2 cellular contexts compared by ENCODE assay signal in genomic region chr15:77544162-77544561, GRCh38.
TF ChIP-seq lines count a peak whose summit lies in the region.

No MANE protein-coding gene starts in this region.

TF ChIP-seq in GM23338, 12 proteins besides CTCF, POLR2A, EP300 and RAD21:
- TF ChIP-seq REST (IDR thresholded peaks at IDR 0.05; ENCODE audit: unreplicated experiment): no peak
- TF ChIP-seq EZH2phosphoT487 (IDR thresholded peaks at IDR 0.05; ENCODE audit: unreplicated experiment): no peak
- TF ChIP-seq ZNF114 (CRISPR knock-in tag; IDR thresholded peaks at IDR 0.05): no peak
- TF ChIP-seq NANOG (IDR thresholded peaks at IDR 0.05; ENCODE audit: borderline replicate concordance): no peak
- no peak for TF ChIP-seq POLR2AphosphoS5 (IDR thresholded peaks at IDR 0.05; ENCODE audit: low read depth)
- no peak for TF ChIP-seq CREB1 (CRISPR knock-in tag; IDR thresholded peaks at IDR 0.05; ENCODE audit: low read depth)
- no peak for TF ChIP-seq JUNB (IDR thresholded peaks at IDR 0.05; ENCODE audit: unreplicated experiment)
- TF ChIP-seq, protein P1, sequence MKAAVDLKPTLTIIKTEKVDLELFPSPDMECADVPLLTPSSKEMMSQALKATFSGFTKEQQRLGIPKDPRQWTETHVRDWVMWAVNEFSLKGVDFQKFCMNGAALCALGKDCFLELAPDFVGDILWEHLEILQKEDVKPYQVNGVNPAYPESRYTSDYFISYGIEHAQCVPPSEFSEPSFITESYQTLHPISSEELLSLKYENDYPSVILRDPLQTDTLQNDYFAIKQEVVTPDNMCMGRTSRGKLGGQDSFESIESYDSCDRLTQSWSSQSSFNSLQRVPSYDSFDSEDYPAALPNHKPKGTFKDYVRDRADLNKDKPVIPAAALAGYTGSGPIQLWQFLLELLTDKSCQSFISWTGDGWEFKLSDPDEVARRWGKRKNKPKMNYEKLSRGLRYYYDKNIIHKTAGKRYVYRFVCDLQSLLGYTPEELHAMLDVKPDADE (IDR thresholded peaks at IDR 0.05): no peak
- TF ChIP-seq ZNF462 (CRISPR knock-in tag; IDR thresholded peaks at IDR 0.05): no peak
- TF ChIP-seq ZNF331 (CRISPR knock-in tag; IDR thresholded peaks at IDR 0.05; ENCODE audit: low read depth): no peak
- TF ChIP-seq STAT1 (IDR thresholded peaks at IDR 0.05; ENCODE audit: unreplicated experiment): no peak
- no peak for TF ChIP-seq EZH2 (IDR thresholded peaks at IDR 0.05; ENCODE audit: low read depth, unreplicated experiment)
TF ChIP-seq in GM23338: peak in this region for 0.

TF ChIP-seq in K562, 482 proteins besides CTCF, POLR2A, EP300 and RAD21:
- no peak for TF ChIP-seq PML (IDR thresholded peaks at IDR 0.05; ENCODE audit: low read length)
- TF ChIP-seq NKRF (IDR thresholded peaks at IDR 0.05; ENCODE audit: borderline replicate concordance): no peak
- TF ChIP-seq TSHZ1 (CRISPR knock-in tag; IDR thresholded peaks at IDR 0.05): no peak
- TF ChIP-seq ZNF121 (CRISPR knock-in tag; conservative IDR thresholded peaks at IDR 0.05): no peak
- TF ChIP-seq NR2F6 (CRISPR knock-in tag; IDR thresholded peaks at IDR 0.05): no peak
- TF ChIP-seq E2F3 (CRISPR knock-in tag; IDR thresholded peaks at IDR 0.05): no peak
- TF ChIP-seq ELK3 (CRISPR knock-in tag; IDR thresholded peaks at IDR 0.05): no peak
- TF ChIP-seq SIX5 (IDR thresholded peaks at IDR 0.05; ENCODE audit: borderline replicate concordance in 1 of 2, insufficient read depth in 1 of 2, low read depth in 1 of 2, low read length in 2 of 2): no peak
- TF ChIP-seq ELK1 (CRISPR knock-in tag; IDR thresholded peaks at IDR 0.05): no peak
- no peak for TF ChIP-seq ZBTB7A (IDR thresholded peaks at IDR 0.05; ENCODE audit: borderline replicate concordance, control insufficient read depth, low read depth, low read length)
- no peak for TF ChIP-seq ZNF232 (CRISPR knock-in tag; IDR thresholded peaks at IDR 0.05)
- TF ChIP-seq NR2C1 (IDR thresholded peaks at IDR 0.05): no peak
- no peak for TF ChIP-seq NR2C1 (tag; IDR thresholded peaks at IDR 0.05)
- no peak for TF ChIP-seq PATZ1 (CRISPR knock-in tag; IDR thresholded peaks at IDR 0.05; ENCODE audit: borderline replicate concordance)
- TF ChIP-seq ZNF133 (CRISPR knock-in tag; IDR thresholded peaks at IDR 0.05): no peak
- TF ChIP-seq EHMT2 (IDR thresholded peaks at IDR 0.05): no peak
